Comparison of ENCODE assay signal across 8 cellular contexts in genomic region chr21:41610042-41610839, GRCh38.
A peak's percentile ranks its signal among the peaks of the same experiment; 100 is the strongest.
DNase-seq lines count a peak whose midpoint lies in the region; ATAC-seq and TF ChIP-seq lines count a peak whose summit lies in the region.

No MANE protein-coding gene starts in this region.

- H3K4me3 ChIP-seq in heart left ventricle, result no peak overlapping the region
- H3K4me3 ChIP-seq in sigmoid colon, result no peak overlapping the region

- H3K4me1 ChIP-seq in heart left ventricle (peaks cover 0 to 11% (median 1%) of the 10 kb centered on the region in 12 donors), sigmoid colon (peaks cover 0 to 36% (median 30%) of the 10 kb centered on the region in 4 donors)

- CTCF ChIA-PET in activated CD4-positive, alpha-beta memory T cell treated with anti-CD3 and anti-CD28 coated beads, Interleukin-2, amount 10 ng/mL, durations not matched to agents 7 days and 5 days (lab: Charles Lee), result interaction anchor here (0.6 kb wide), 1 partner anchor 233 kb away, joined by 4 read pairs; no protein-coding TSS in a partner anchor

- no peaks in the 10 kb centered on the region for H3K9me3 ChIP-seq in heart left ventricle
- H3K9me3 ChIP-seq in sigmoid colon, result no peaks in the 10 kb centered on the region

- no peak for TF ChIP-seq EP300 in sigmoid colon (IDR thresholded peaks at IDR 0.05)

- DNase-seq in activated CD4-positive, alpha-beta T cell treated with anti-CD3 and anti-CD28 coated beads, Interleukin-2, amount 10 ng/mL, durations not matched to agents 24 days and 14 days, result peak; percentile 67
- no peak for DNase-seq in activated CD4-positive, alpha-beta T cell treated with anti-CD3 and anti-CD28 coated beads for 1 hour
- peak; percentile 45 for DNase-seq in NAMALWA (ENCODE audit: low spot score)
- peak; percentile 28 for DNase-seq in activated CD4-positive, alpha-beta memory T cell treated with anti-CD3 and anti-CD28 coated beads, Interleukin-2, amount 10 ng/mL, durations not matched to agents 7 days and 5 days
- DNase-seq in heart left ventricle, result peak in 3 of 5 donors; percentile 37 to 50 (median 44)
- peak; percentile 68 for DNase-seq in sigmoid colon

- intact Hi-C loops in activated CD4-positive, alpha-beta T cell treated with anti-CD3 and anti-CD28 coated beads, Interleukin-2, amount 10 ng/mL, durations not matched to agents 24 days and 14 days (cut with micrococcal nuclease), result loop anchor here (2.0 to 10.0 kb wide), 3 partner anchors 165 to 507 kb away; no protein-coding TSS in a partner anchor
- intact Hi-C loops in heart left ventricle (cut with DNase I) (loop anchor here in 9 of 10 donors (2.0 to 10.0 kb wide), 8 partner anchors 167 to 507 kb away; no protein-coding TSS in a partner anchor), sigmoid colon (cut with DNase I) (loop anchor here (2.0 to 5.0 kb wide), 3 partner anchors 267 to 511 kb away; partner anchors contain the start of gene PRDM15)

- no peaks in the 10 kb centered on the region for H3K4me1 Mint-ChIP-seq in activated CD4-positive, alpha-beta T cell treated with anti-CD3 and anti-CD28 coated beads, Interleukin-2, amount 10 ng/mL, durations not matched to agents 24 days and 14 days
- no peaks in the 10 kb centered on the region for H3K4me1 Mint-ChIP-seq in activated CD4-positive, alpha-beta memory T cell treated with anti-CD3 and anti-CD28 coated beads, Interleukin-2, amount 10 ng/mL, durations not matched to agents 7 days and 5 days

- no peak overlapping the region for H3K27ac ChIP-seq in heart left ventricle
- H3K27ac ChIP-seq in sigmoid colon, result no peak overlapping the region

- ATAC-seq in heart left ventricle (peak in 2 of 4 donors; percentile 29 to 43), HG03095 (IDR thresholded peaks at IDR 0.05; ENCODE audit: unreplicated experiment) (no peak), HG02610 (IDR thresholded peaks at IDR 0.05; ENCODE audit: unreplicated experiment) (no peak)

- no peaks in the 10 kb centered on the region for H3K36me3 Mint-ChIP-seq in activated CD4-positive, alpha-beta T cell treated with anti-CD3 and anti-CD28 coated beads, Interleukin-2, amount 10 ng/mL, durations not matched to agents 24 days and 14 days (ENCODE audit: low read depth)
- H3K36me3 Mint-ChIP-seq in activated CD4-positive, alpha-beta memory T cell treated with anti-CD3 and anti-CD28 coated beads, Interleukin-2, amount 10 ng/mL, durations not matched to agents 7 days and 5 days (ENCODE audit: low read depth), result no peaks in the 10 kb centered on the region

- H3K36me3 ChIP-seq in heart left ventricle (no peaks in the 10 kb centered on the region), sigmoid colon (no peaks in the 10 kb centered on the region)

- TF ChIP-seq CTCF in heart left ventricle (IDR thresholded peaks at IDR 0.05) (peak; percentile 51 to 84 (median 72)), sigmoid colon (IDR thresholded peaks at IDR 0.05) (peak; percentile 25 to 69 (median 60))

- H3K4me3 Mint-ChIP-seq in activated CD4-positive, alpha-beta T cell treated with anti-CD3 and anti-CD28 coated beads, Interleukin-2, amount 10 ng/mL, durations not matched to agents 24 days and 14 days, result no peak overlapping the region
- H3K4me3 Mint-ChIP-seq in activated CD4-positive, alpha-beta memory T cell treated with anti-CD3 and anti-CD28 coated beads, Interleukin-2, amount 10 ng/mL, durations not matched to agents 7 days and 5 days, result no peak overlapping the region

- H3K27me3 ChIP-seq in heart left ventricle, result peaks cover 0 to 39% (median 9%) of the 10 kb centered on the region in 9 donors
- H3K27me3 ChIP-seq in sigmoid colon, result peaks cover 0 to 6% (median 3%) of the 10 kb centered on the region in 3 donors

- H3K9me3 Mint-ChIP-seq in activated CD4-positive, alpha-beta T cell treated with anti-CD3 and anti-CD28 coated beads, Interleukin-2, amount 10 ng/mL, durations not matched to agents 24 days and 14 days, result no peaks in the 10 kb centered on the region
- H3K9me3 Mint-ChIP-seq in activated CD4-positive, alpha-beta memory T cell treated with anti-CD3 and anti-CD28 coated beads, Interleukin-2, amount 10 ng/mL, durations not matched to agents 7 days and 5 days, result no peaks in the 10 kb centered on the region

- no peaks in the 10 kb centered on the region for H3K27me3 Mint-ChIP-seq in activated CD4-positive, alpha-beta T cell treated with anti-CD3 and anti-CD28 coated beads, Interleukin-2, amount 10 ng/mL, durations not matched to agents 24 days and 14 days
- H3K27me3 Mint-ChIP-seq in activated CD4-positive, alpha-beta memory T cell treated with anti-CD3 and anti-CD28 coated beads, Interleukin-2, amount 10 ng/mL, durations not matched to agents 7 days and 5 days, result peaks cover 6% of the 10 kb centered on the region

- 53 to 68% (median 57%) methylated on average over 20 of the region's 20 CpGs for WGBS in heart left ventricle, 4 donors
- WGBS in sigmoid colon, 2 donors, result 67 to 86% methylated on average over 20 of the region's 20 CpGs

- POLR2A ChIA-PET in activated CD4-positive, alpha-beta memory T cell treated with anti-CD3 and anti-CD28 coated beads, Interleukin-2, amount 10 ng/mL, durations not matched to agents 7 days and 5 days (lab: Charles Lee), result no interaction called here

- no peak overlapping the region for H3K27ac Mint-ChIP-seq in activated CD4-positive, alpha-beta T cell treated with anti-CD3 and anti-CD28 coated beads, Interleukin-2, amount 10 ng/mL, durations not matched to agents 24 days and 14 days
- H3K27ac Mint-ChIP-seq in activated CD4-positive, alpha-beta memory T cell treated with anti-CD3 and anti-CD28 coated beads, Interleukin-2, amount 10 ng/mL, durations not matched to agents 7 days and 5 days, result no peak overlapping the region

- no peak for TF ChIP-seq POLR2A in heart left ventricle (IDR thresholded peaks at IDR 0.05)
- no peak for TF ChIP-seq POLR2A in sigmoid colon (IDR thresholded peaks at IDR 0.05)
